Comparison of ENCODE assay signal across 8 cellular contexts in the genomic region with DNA sequence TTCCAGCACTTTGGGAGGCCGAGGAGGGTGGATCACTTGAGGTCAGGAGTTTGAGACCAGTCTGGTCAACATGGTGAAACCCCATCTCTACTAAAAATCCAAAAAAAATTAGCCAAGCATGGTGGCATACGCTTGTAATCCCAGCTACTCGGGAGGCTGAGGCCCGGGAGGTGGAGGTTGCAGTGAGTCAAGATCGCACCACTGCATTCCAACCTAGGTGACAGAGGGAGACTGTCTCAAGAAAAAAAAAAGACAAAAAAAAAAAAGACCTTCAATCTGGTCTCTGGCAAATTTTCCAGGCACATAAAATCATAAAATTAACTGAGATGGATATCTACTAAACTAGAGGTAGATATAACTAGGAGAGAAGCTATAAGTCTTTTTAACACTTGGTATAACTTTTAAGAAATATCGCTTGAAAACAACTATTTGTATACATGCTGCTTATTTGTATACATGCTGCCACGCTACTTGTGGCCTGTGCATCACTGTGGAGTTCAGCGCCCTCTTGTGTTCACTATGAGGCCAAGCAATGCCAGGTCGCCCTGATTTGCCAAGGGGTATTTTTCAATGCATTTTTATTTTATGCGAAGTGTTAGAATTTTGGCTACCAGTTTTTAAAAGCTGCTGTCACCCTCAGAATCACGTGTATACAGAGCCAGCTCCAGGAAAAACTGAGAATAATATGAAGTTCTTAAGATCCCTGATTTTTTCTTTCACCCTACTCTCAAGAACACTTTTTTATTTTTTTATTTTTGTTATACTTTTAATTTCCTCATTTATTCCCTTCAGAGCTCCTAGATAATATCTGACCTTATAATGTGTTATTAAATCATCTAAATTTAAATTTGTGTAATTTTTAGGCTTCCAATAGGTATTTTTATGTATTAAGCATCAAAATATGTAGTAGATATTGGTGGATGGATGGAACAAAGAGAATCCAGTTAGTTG. TPM values are rescaled to one million over a fixed set of nuclear protein-coding genes. Genes with fewer than 3 reads are reported as not detected.
DNase-seq lines count a peak whose midpoint lies in the region; ATAC-seq and TF ChIP-seq lines count a peak whose summit lies in the region.

No MANE protein-coding gene starts in this region.

- DNase-seq in COLO668 (lab: John Stamatoyannopoulos, UW; ENCODE audit: unreplicated experiment) (peak; percentile 57), Kasumi-1 (lab: John Stamatoyannopoulos, UW) (peak; percentile 84 to 85), SJCRH30 (peak; percentile 55 to 82), glutamatergic neuron (peak; percentile 59), trophoblast cell (peak; percentile 67 to 88), vagina (ENCODE audit: extremely low spot score in 2 of 2) (no peak)
- peak; percentile 63 for DNase-seq in activated naive CD4-positive, alpha-beta T cell treated with Interleukin-2 at 50 U/mL for 16 hours

- no peaks in the 10 kb centered on the region for H3K79me1 ChIP-seq in trophoblast cell (ENCODE audit: low read length)

- no peak overlapping the region for H2BK12ac ChIP-seq in trophoblast cell (ENCODE audit: low read length)

- no peaks in the 10 kb centered on the region for H3K27me3 Mint-ChIP-seq in glutamatergic neuron (ENCODE audit: unreplicated experiment)

- H3K9me3 Mint-ChIP-seq in glutamatergic neuron (ENCODE audit: unreplicated experiment) = no peaks in the 10 kb centered on the region

- no peak overlapping the region for H4K12ac ChIP-seq in trophoblast cell (ENCODE audit: low read depth, low read length)

- peak; percentile 69 for ATAC-seq in GM21423 (IDR thresholded peaks at IDR 0.05; ENCODE audit: unreplicated experiment)

- H3K27me3 ChIP-seq in SJCRH30 (no peaks in the 10 kb centered on the region), trophoblast cell (ENCODE audit: insufficient read depth, low read length) (no peaks in the 10 kb centered on the region), vagina (no peaks in the 10 kb centered on the region)

- no peak overlapping the region for H3K27ac ChIP-seq in SJCRH30
- no peak overlapping the region for H3K27ac ChIP-seq in trophoblast cell (ENCODE audit: low read depth, low read length)
- no peak overlapping the region for H3K27ac ChIP-seq in vagina

- no peak overlapping the region for H4K8ac ChIP-seq in trophoblast cell (ENCODE audit: low read depth, low read length)

- H3K9me3 ChIP-seq in SJCRH30 (replicated peaks) (no peaks in the 10 kb centered on the region), trophoblast cell (ENCODE audit: insufficient read depth, low read depth, low read length) (no peaks in the 10 kb centered on the region), vagina (no peaks in the 10 kb centered on the region)

- TF ChIP-seq POLR2A in vagina (IDR thresholded peaks at IDR 0.05) = no peak

- no peak overlapping the region for H3K18ac ChIP-seq in trophoblast cell (ENCODE audit: low read length)

- no CpG with 5 or more reads among the region's 11 CpGs for WGBS in trophoblast cell (ENCODE audit: extremely low coverage, insufficient coverage, insufficient read length)

- H4K91ac ChIP-seq in trophoblast cell (ENCODE audit: low read depth, low read length) = no peak overlapping the region

- H3K4me3 Mint-ChIP-seq in glutamatergic neuron (ENCODE audit: unreplicated experiment) = no peak overlapping the region

- no peak overlapping the region for H3K4me2 ChIP-seq in trophoblast cell (ENCODE audit: low read length)

- no peak overlapping the region for H3K23ac ChIP-seq in trophoblast cell (ENCODE audit: low read length)

- TF ChIP-seq CTCF in glutamatergic neuron (IDR thresholded peaks at IDR 0.05; ENCODE audit: partially characterized antibody, unreplicated experiment) (peak; percentile 83), vagina (IDR thresholded peaks at IDR 0.05) (peak; percentile 37 to 85 (median 71))

- H2AK5ac ChIP-seq in trophoblast cell (ENCODE audit: low read length) = no peak overlapping the region

- H2BK120ac ChIP-seq in trophoblast cell (ENCODE audit: insufficient read depth, low read length, poor library complexity) = no peak overlapping the region

- H3K14ac ChIP-seq in trophoblast cell (ENCODE audit: low read length) = no peak overlapping the region

- H3K9ac ChIP-seq in trophoblast cell (ENCODE audit: low read length) = no peak overlapping the region

- no peak overlapping the region for H2AFZ ChIP-seq in trophoblast cell (ENCODE audit: insufficient read depth, low read length, poor library complexity)

- intact Hi-C loops in vagina (cut with DNase I) = no loop called here

- H3K4me1 ChIP-seq in SJCRH30 (no peaks in the 10 kb centered on the region), trophoblast cell (ENCODE audit: control insufficient read depth in 1 of 2, insufficient read depth in 2 of 2, low read length in 2 of 2) (no peaks in the 10 kb centered on the region), vagina (no peaks in the 10 kb centered on the region)

- no peak overlapping the region for H3K27ac Mint-ChIP-seq in glutamatergic neuron (ENCODE audit: unreplicated experiment)

- H3K79me2 ChIP-seq in trophoblast cell (ENCODE audit: control insufficient read depth, insufficient read depth, low read length, poor library complexity) = no peaks in the 10 kb centered on the region

- no peaks in the 10 kb centered on the region for H3K4me1 Mint-ChIP-seq in glutamatergic neuron (ENCODE audit: low read depth, unreplicated experiment)

- no peak overlapping the region for H2BK5ac ChIP-seq in trophoblast cell (ENCODE audit: low read depth, low read length, poor library complexity)

- H3K36me3 ChIP-seq in SJCRH30 = no peaks in the 10 kb centered on the region
- H3K36me3 ChIP-seq in trophoblast cell (ENCODE audit: control insufficient read depth in 1 of 2, insufficient read depth in 2 of 2, low read length in 2 of 2) = no peaks in the 10 kb centered on the region
- H3K36me3 ChIP-seq in vagina = no peaks in the 10 kb centered on the region

- no peaks in the 10 kb centered on the region for H3K36me3 Mint-ChIP-seq in glutamatergic neuron (ENCODE audit: unreplicated experiment)

- H3K4me3 ChIP-seq in SJCRH30 (no peak overlapping the region), trophoblast cell (ENCODE audit: low read depth, low read length) (no peak overlapping the region), vagina (no peak overlapping the region)

- no peak overlapping the region for H3K4ac ChIP-seq in trophoblast cell (ENCODE audit: low read depth, low read length)

RNA-seq across cellular contexts. Expression of gene CYCS, which starts 26.7 kb away (rescaled TPM):
- total RNA-seq in SJCRH30 (2014; rRNA removed; shearing (Covaris generic)) = 337 and 376 TPM in 2 replicates
- total RNA-seq in glutamatergic neuron (ENCODE audit: unreplicated experiment) = 127 TPM
- 178 and 183 TPM in 2 replicates for polyA plus RNA-seq in trophoblast cell (2013)
- total RNA-seq in vagina = 21.6 TPM

Comparison
In these comparisons a context has a peak if more than half of its experiments do, and no peak if none do; other contexts are left out.
1. DNase-seq: peak in COLO668 (single experiment), Kasumi-1 (2 of 2), SJCRH30 (2 of 2), activated naive CD4-positive, alpha-beta T cell treated with Interleukin-2 at 50 U/mL for 16 hours (single experiment), glutamatergic neuron (single experiment) and trophoblast cell (2 of 2); none in vagina (0 of 2).